ENCODE assay signal across 14 cellular contexts in the genomic region with DNA sequence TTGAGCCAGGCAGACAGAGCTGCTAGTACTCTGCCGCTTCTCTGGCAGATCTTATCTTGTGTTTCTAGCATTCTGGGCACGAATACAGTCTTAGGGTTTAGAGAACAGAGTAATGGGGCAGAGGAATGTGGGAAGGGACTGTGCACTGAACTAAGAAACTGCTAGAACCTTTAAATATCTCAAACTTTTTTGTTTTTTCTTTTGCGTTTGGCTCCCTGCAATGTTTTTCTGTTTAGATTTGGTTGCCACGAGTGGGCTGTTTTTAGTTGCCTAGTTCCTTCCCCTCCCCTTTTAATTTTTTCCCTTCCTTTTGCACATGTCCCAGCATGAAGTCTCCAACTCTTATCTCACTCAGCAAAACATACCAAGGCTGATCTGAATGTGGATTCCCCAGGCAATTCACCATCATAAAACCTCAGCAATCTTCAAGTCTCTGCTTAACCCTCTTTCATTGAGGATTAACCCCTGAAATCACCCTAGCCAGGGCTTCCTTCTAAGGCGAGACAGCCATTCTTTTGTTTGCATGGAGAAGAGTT. TPM values are rescaled to one million over a fixed set of nuclear protein-coding genes. Genes with fewer than 3 reads are reported as not detected.
DNase-seq lines count a peak whose midpoint lies in the region; ATAC-seq, FAIRE-seq and TF ChIP-seq lines count a peak whose summit lies in the region.
"Had no signal": no experiment of that assay in that cellular context is flagged by ENCODE, and none has a peak within 500 bp of the region (broad histone marks: within the 10 kb centered on the region; RNA-seq: fewer than 3 reads in every experiment).

No MANE protein-coding gene starts in this region.

- peak overlapping the region; percentile 59 for H3K9ac ChIP-seq in SK-N-MC (ENCODE audit: insufficient read length)

- H3K4me3 ChIP-seq in GM23338: peak overlapping the region; percentile 86
- peak overlapping the region; percentile 70 for H3K4me3 ChIP-seq in SK-N-MC
- no peak overlapping the region for H3K4me3 ChIP-seq in small intestine (ENCODE audit: low read depth in 1 of 2, low read length in 2 of 2)
- H3K4me3 ChIP-seq in MG63: no peak overlapping the region

- DNase-seq in GM23338 (ENCODE audit: low spot score) (no peak), SK-N-MC (ENCODE audit: low read depth, low spot score) (peak; percentile 58), foreskin keratinocyte (peak; percentile 87 to 92), small intestine (peak; percentile 13), DMS79 (lab: John Stamatoyannopoulos, UW) (no peak), NCI-H524 (lab: John Stamatoyannopoulos, UW) (no peak), NCI-H1436 treated with DMSO at 0.1 percent for 48 hours (lab: John Stamatoyannopoulos, UW) (no peak), MG63 (no peak)
- DNase-seq: activated T-cell treated with anti-CD3 and anti-CD28 coated beads for 4 hours, NCI-H2029 had no signal

- H3K27ac Mint-ChIP-seq in GM23338: no peak overlapping the region

- TF ChIP-seq CTCF in GM23338 (conservative IDR thresholded peaks at IDR 0.05; ENCODE audit: low read depth in 2 of 2) (no peak), foreskin keratinocyte (conservative IDR thresholded peaks at IDR 0.05) (peak; percentile 1)

- H3K36me3 Mint-ChIP-seq in GM23338 (ENCODE audit: low read depth): peaks cover 3% of the 10 kb centered on the region; the same call in 1 of the 3 replicates

- 3 to 13% (median 11%) methylated on average over 5 of the region's 5 CpGs for WGBS in small intestine, 3 donors

- ATAC-seq in GM23338 (no peak), foreskin keratinocyte (peak; percentile 0)
- ATAC-seq: esophagus mucosa, HepG2, Panc1 had no signal

- H4K20me1 ChIP-seq in GM23338 (replicated peaks; ENCODE audit: insufficient read depth): peaks cover 6% of the 10 kb centered on the region; the same call in 1 of the 2 replicates

- H3K27ac ChIP-seq in GM23338 (ENCODE audit: low read depth): no peak overlapping the region
- H3K27ac ChIP-seq in SK-N-MC: peak overlapping the region; percentile 79
- peak overlapping the region; percentile 95 for H3K27ac ChIP-seq in foreskin keratinocyte
- peak overlapping the region in 1 of 2 donors; percentile 99 for H3K27ac ChIP-seq in small intestine (ENCODE audit: low read depth in 1 of 2, low read length in 1 of 2)
- H3K27ac ChIP-seq: neutrophil had no signal

- peak overlapping the region; percentile 93; the same call in 2 of the 3 replicates for H3K4me3 Mint-ChIP-seq in GM23338

- peak overlapping the region; percentile 98 for H3K4me2 ChIP-seq in GM23338

- no peaks in the 10 kb centered on the region; the same call in 1 of the 2 replicates for H3F3A ChIP-seq in GM23338 (replicated peaks; ENCODE audit: low read depth)

- H3K9me2 ChIP-seq in GM23338 (ENCODE audit: insufficient read depth): peaks cover 6% of the 10 kb centered on the region; the same call in 1 of the 2 replicates

- H3K4me1 ChIP-seq in GM23338 (ENCODE audit: insufficient read depth) (peaks cover 29% of the 10 kb centered on the region), foreskin keratinocyte (peaks cover 14% of the 10 kb centered on the region), small intestine (ENCODE audit: control insufficient read depth in 2 of 2, insufficient read depth in 1 of 2, low read depth in 1 of 2, low read length in 1 of 2) (peaks cover 5% of the 10 kb centered on the region in 2 donors)

- no peak overlapping the region for H2AFZ ChIP-seq in GM23338

- H3K79me2 ChIP-seq in GM23338 (replicated peaks; ENCODE audit: insufficient read depth): peaks cover 11% of the 10 kb centered on the region

- peaks cover 42% of the 10 kb centered on the region for H3K27me3 Mint-ChIP-seq in GM23338 (ENCODE audit: insufficient read depth, low read depth, poor library complexity)

- no peak for FAIRE-seq in small intestine (lab: Jason Lieb, UNC)
- FAIRE-seq: HepG2 had no signal

- peaks cover 33% of the 10 kb centered on the region for H3K4me1 Mint-ChIP-seq in GM23338

- peaks cover 55% of the 10 kb centered on the region for H3K27me3 ChIP-seq in GM23338 (ENCODE audit: insufficient read depth)
- H3K27me3 ChIP-seq in foreskin keratinocyte: peaks cover 49% of the 10 kb centered on the region
- peaks cover 0 to 2% of the 10 kb centered on the region in 2 donors for H3K27me3 ChIP-seq in small intestine (ENCODE audit: control insufficient read depth in 2 of 2, insufficient read depth in 2 of 2, low read length in 2 of 2)
- peaks cover 77% of the 10 kb centered on the region for H3K27me3 ChIP-seq in MG63

- H3K9me3 ChIP-seq in SK-N-MC (ENCODE audit: low read depth, low read length): no peaks in the 10 kb centered on the region
- no peaks in the 10 kb centered on the region for H3K9me3 ChIP-seq in small intestine (ENCODE audit: control insufficient read depth, low read depth)
- no peaks in the 10 kb centered on the region for H3K9me3 ChIP-seq in MG63
- H3K9me3 ChIP-seq: neutrophil had no signal

- H3K36me3 ChIP-seq in GM23338 (ENCODE audit: insufficient read depth) (no peaks in the 10 kb centered on the region), SK-N-MC (ENCODE audit: insufficient read depth, low read length) (no peaks in the 10 kb centered on the region), small intestine (ENCODE audit: control insufficient read depth in 2 of 2, insufficient read depth in 2 of 2, low read length in 2 of 2) (no peaks in the 10 kb centered on the region), MG63 (no peaks in the 10 kb centered on the region)
- H3K36me3 ChIP-seq: neutrophil had no signal

- no peaks in the 10 kb centered on the region for H3K9me3 Mint-ChIP-seq in GM23338

TF ChIP-seq in GM23338, 12 proteins besides CTCF, POLR2A, EP300 and RAD21:
- TF ChIP-seq, protein P1, sequence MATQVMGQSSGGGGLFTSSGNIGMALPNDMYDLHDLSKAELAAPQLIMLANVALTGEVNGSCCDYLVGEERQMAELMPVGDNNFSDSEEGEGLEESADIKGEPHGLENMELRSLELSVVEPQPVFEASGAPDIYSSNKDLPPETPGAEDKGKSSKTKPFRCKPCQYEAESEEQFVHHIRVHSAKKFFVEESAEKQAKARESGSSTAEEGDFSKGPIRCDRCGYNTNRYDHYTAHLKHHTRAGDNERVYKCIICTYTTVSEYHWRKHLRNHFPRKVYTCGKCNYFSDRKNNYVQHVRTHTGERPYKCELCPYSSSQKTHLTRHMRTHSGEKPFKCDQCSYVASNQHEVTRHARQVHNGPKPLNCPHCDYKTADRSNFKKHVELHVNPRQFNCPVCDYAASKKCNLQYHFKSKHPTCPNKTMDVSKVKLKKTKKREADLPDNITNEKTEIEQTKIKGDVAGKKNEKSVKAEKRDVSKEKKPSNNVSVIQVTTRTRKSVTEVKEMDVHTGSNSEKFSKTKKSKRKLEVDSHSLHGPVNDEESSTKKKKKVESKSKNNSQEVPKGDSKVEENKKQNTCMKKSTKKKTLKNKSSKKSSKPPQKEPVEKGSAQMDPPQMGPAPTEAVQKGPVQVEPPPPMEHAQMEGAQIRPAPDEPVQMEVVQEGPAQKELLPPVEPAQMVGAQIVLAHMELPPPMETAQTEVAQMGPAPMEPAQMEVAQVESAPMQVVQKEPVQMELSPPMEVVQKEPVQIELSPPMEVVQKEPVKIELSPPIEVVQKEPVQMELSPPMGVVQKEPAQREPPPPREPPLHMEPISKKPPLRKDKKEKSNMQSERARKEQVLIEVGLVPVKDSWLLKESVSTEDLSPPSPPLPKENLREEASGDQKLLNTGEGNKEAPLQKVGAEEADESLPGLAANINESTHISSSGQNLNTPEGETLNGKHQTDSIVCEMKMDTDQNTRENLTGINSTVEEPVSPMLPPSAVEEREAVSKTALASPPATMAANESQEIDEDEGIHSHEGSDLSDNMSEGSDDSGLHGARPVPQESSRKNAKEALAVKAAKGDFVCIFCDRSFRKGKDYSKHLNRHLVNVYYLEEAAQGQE (IDR thresholded peaks at IDR 0.05; ENCODE audit: unreplicated experiment): no peak
- TF ChIP-seq NANOG (IDR thresholded peaks at IDR 0.05; ENCODE audit: borderline replicate concordance) (no peak), CREB1 (CRISPR knock-in tag; IDR thresholded peaks at IDR 0.05; ENCODE audit: low read depth) (no peak), ZNF114 (CRISPR knock-in tag; IDR thresholded peaks at IDR 0.05) (no peak), POLR2AphosphoS5 (IDR thresholded peaks at IDR 0.05; ENCODE audit: low read depth) (no peak), STAT1 (IDR thresholded peaks at IDR 0.05; ENCODE audit: unreplicated experiment) (no peak)

RNA-seq across cellular contexts. Expression of a gene that starts 3.1 kb away (rescaled TPM):
- 17.2 and 19.3 TPM in 2 replicates for total RNA-seq in GM23338 (2014; rRNA removed; shearing (Covaris generic))
- polyA plus RNA-seq in GM23338 (2016; fragmentation: Nextera tagmentation; extraction: Ambion mirVana) (12.6 and 16.2 TPM in 2 replicates), foreskin keratinocyte (3.3 and 4.8 TPM in 2 replicates), small intestine (10 to 100 TPM; 20.8 to 30.3 (median 27.1) TPM)
- total RNA-seq in foreskin keratinocyte: 3.3 and 5.4 TPM in 2 replicates
- total RNA-seq in MG63 (2014; rRNA removed; shearing (Covaris generic); ENCODE audit: low replicate concordance): 0.99 and 7.4 TPM in 2 replicates

Comparison
In these comparisons a context has a peak if more than half of its experiments do, and no peak if none do; other contexts are left out.
1. DNase-seq: peak in SK-N-MC (single experiment), foreskin keratinocyte (2 of 2) and small intestine (single experiment); none in GM23338 (single experiment), DMS79 (single experiment), NCI-H524 (0 of 2), NCI-H1436 treated with DMSO at 0.1 percent for 48 hours (single experiment) and MG63 (single experiment).
2. H3K4me3 ChIP-seq: peak in GM23338 (single experiment) and SK-N-MC (single experiment); none in small intestine (0 of 2) and MG63 (single experiment).